Comparison of ENCODE assay signal across 8 cellular contexts in genomic region chr19:3034845-3035541, GRCh38. TPM values are rescaled to one million over a fixed set of nuclear protein-coding genes. Genes with fewer than 3 reads are reported as not detected.
DNase-seq lines count a peak whose midpoint lies in the region; ATAC-seq and TF ChIP-seq lines count a peak whose summit lies in the region.

No MANE protein-coding gene starts in this region.

- 8% methylated on average over 11 of the region's 23 CpGs for WGBS in mammary epithelial cell (ENCODE audit: low coverage, missing lambda C conversion rate)
- 0% methylated on average over 11 of the region's 23 CpGs for WGBS in right lobe of liver (ENCODE audit: insufficient coverage, low coverage, low lambda C conversion rate, missing lambda C conversion rate)

- no peak for DNase-seq in AG04449 (ENCODE audit: low read depth, low spot score)
- DNase-seq in RWPE1 (ENCODE audit: low spot score): no peak
- DNase-seq in mammary epithelial cell: peak; percentile 56
- DNase-seq in right lobe of liver: no peak
- peak in 1 of 2 donors; percentile 53 for DNase-seq in stimulated activated naive CD8-positive, alpha-beta T cell treated with anti-CD3 and anti-CD28 coated beads, Interleukin-15, amount 100 ng/mL, for 72 hours
- no peak for DNase-seq in NCI-H526 (lab: John Stamatoyannopoulos, UW)

- no peaks in the 10 kb centered on the region for H3K36me3 ChIP-seq in mammary epithelial cell (ENCODE audit: insufficient read depth, low read length)
- no peaks in the 10 kb centered on the region for H3K36me3 ChIP-seq in right lobe of liver

- H3K9me3 Mint-ChIP-seq in stimulated activated naive CD8-positive, alpha-beta T cell treated with anti-CD3 and anti-CD28 coated beads, Interleukin-15, amount 100 ng/mL, for 72 hours: no peaks in the 10 kb centered on the region

- intact Hi-C loops in mammary epithelial cell (cut with micrococcal nuclease): loop anchor here (1.0 kb wide), 1 partner anchor 20 kb away; no protein-coding TSS in a partner anchor
- intact Hi-C loops in right lobe of liver (cut with DNase I): loop anchor here in 1 of 2 donors (10.0 kb wide), 1 partner anchor 60 kb away; the partner anchor contains the start of gene TLE6

- H3K27ac ChIP-seq in RWPE1 (peak overlapping the region; percentile 94), mammary epithelial cell (ENCODE audit: insufficient read depth, low read depth, low read length) (peak overlapping the region; percentile 65), right lobe of liver (peak overlapping the region; percentile 66 to 89 (median 80))

- in situ Hi-C loops in mammary epithelial cell (cut with MboI; ENCODE audit: low sequenced_read_pairs in 2 of 2): no loop called here

- ATAC-seq in GM21381 (IDR thresholded peaks at IDR 0.05; ENCODE audit: unreplicated experiment) (peak; percentile 8), right lobe of liver (peak in 2 of 4 donors; percentile 0 to 1), GM19023 (IDR thresholded peaks at IDR 0.05; ENCODE audit: unreplicated experiment) (no peak)
- peak; percentile 34 for ATAC-seq in stimulated activated naive CD8-positive, alpha-beta T cell treated with anti-CD3 and anti-CD28 coated beads, Interleukin-15, amount 100 ng/mL, for 72 hours

- dilution Hi-C loops in mammary epithelial cell (cut with HindIII; ENCODE audit: low sequenced_read_pairs): no loop called here

- CTCF ChIA-PET in AG04449 (lab: Yijun Ruan, JAX) (interaction anchor here (0.7 to 2.6 kb wide), 7 partner anchors 17 to 216 kb away, joined by 3 to 13 read pairs (median 5); no protein-coding TSS in a partner anchor), RWPE1 (lab: Yijun Ruan, JAX) (interaction anchor here (0.7 to 1.5 kb wide), 3 partner anchors 18 to 268 kb away, joined by 3 to 9 read pairs (median 4); no protein-coding TSS in a partner anchor), mammary epithelial cell (lab: Charles Lee; ENCODE audit: low non-redundant PET) (no interaction called here)

- BruUV-seq in mammary epithelial cell (replicated peaks; lab: Mats Ljungman, UMichigan): TSS peak; percentile 85

- peak overlapping the region; percentile 60 for H3K9ac ChIP-seq in mammary epithelial cell (ENCODE audit: insufficient read depth, low read length)

- TF ChIP-seq CTCF in AG04449 (IDR thresholded peaks at IDR 0.05; ENCODE audit: insufficient read depth, low read length, missing control alignments) (no peak), RWPE1 (conservative IDR thresholded peaks at IDR 0.05; ENCODE audit: low read depth) (no peak), mammary epithelial cell (conservative IDR thresholded peaks at IDR 0.05 in 1 of 2, IDR thresholded peaks at IDR 0.05 in 1 of 2; ENCODE audit: extremely low read depth in 1 of 2, insufficient read depth in 1 of 2, low read depth in 1 of 2, low read length in 2 of 2) (no peak), right lobe of liver (IDR thresholded peaks at IDR 0.05) (no peak)

- peak overlapping the region; percentile 61 for H3K4me3 ChIP-seq in AG04449 (ENCODE audit: low read depth, low read length)
- peak overlapping the region; percentile 51 to 59 (median 57) for H3K4me3 ChIP-seq in mammary epithelial cell (replicated peaks in 1 of 3; ENCODE audit: insufficient read depth in 1 of 3, low read depth in 2 of 3, low read length in 3 of 3)
- peak overlapping the region; percentile 52 to 64 (median 56) for H3K4me3 ChIP-seq in right lobe of liver

- peaks cover 33% of the 10 kb centered on the region for H3K4me1 Mint-ChIP-seq in stimulated activated naive CD8-positive, alpha-beta T cell treated with anti-CD3 and anti-CD28 coated beads, Interleukin-15, amount 100 ng/mL, for 72 hours

- H4K20me1 ChIP-seq in mammary epithelial cell (ENCODE audit: insufficient read depth, low read length): no peaks in the 10 kb centered on the region

- peak overlapping the region; percentile 90 to 95 for H3K4me3 Mint-ChIP-seq in stimulated activated naive CD8-positive, alpha-beta T cell treated with anti-CD3 and anti-CD28 coated beads, Interleukin-15, amount 100 ng/mL, for 72 hours

- H3K9me3 ChIP-seq in mammary epithelial cell (replicated peaks; ENCODE audit: insufficient read depth, low read length) (no peaks in the 10 kb centered on the region), right lobe of liver (no peaks in the 10 kb centered on the region)

- peak overlapping the region; percentile 96 to 97 for H3K27ac Mint-ChIP-seq in stimulated activated naive CD8-positive, alpha-beta T cell treated with anti-CD3 and anti-CD28 coated beads, Interleukin-15, amount 100 ng/mL, for 72 hours

- H3K4me1 ChIP-seq in mammary epithelial cell (ENCODE audit: insufficient read depth, low read length) (peaks cover 18% of the 10 kb centered on the region), right lobe of liver (peaks cover 0 to 26% (median 11%) of the 10 kb centered on the region in 4 donors)

- POLR2A ChIA-PET in AG04449 (lab: Yijun Ruan, JAX) (interaction anchor here (1.1 to 2.2 kb wide), 3 partner anchors 17 to 28 kb away, joined by 3 to 11 read pairs (median 6); partner anchors contain the start of gene TLE5), RWPE1 (lab: Yijun Ruan, JAX; ENCODE audit: low non-redundant PET) (interaction anchor here (0.6 to 0.9 kb wide), 5 partner anchors 21 to 111 kb away, joined by 3 to 9 read pairs (median 3); partner anchors contain the start of gene TLE6)

- peaks cover 24% of the 10 kb centered on the region for H3K27me3 Mint-ChIP-seq in stimulated activated naive CD8-positive, alpha-beta T cell treated with anti-CD3 and anti-CD28 coated beads, Interleukin-15, amount 100 ng/mL, for 72 hours

- peak overlapping the region; percentile 90 for H2AFZ ChIP-seq in mammary epithelial cell (ENCODE audit: low read depth, low read length)

- H3K27me3 ChIP-seq in mammary epithelial cell (ENCODE audit: insufficient read depth, low read length) (no peaks in the 10 kb centered on the region), right lobe of liver (no peaks in the 10 kb centered on the region)

- H3K79me2 ChIP-seq in mammary epithelial cell (ENCODE audit: insufficient read depth, low read length): no peaks in the 10 kb centered on the region

- TF ChIP-seq POLR2A in right lobe of liver (IDR thresholded peaks at IDR 0.05): no peak

- peak overlapping the region; percentile 98 for H3K4me2 ChIP-seq in mammary epithelial cell (ENCODE audit: insufficient read depth, low read depth, low read length)

RNA-seq across cellular contexts. Expression of gene TLE2, which starts 5.9 kb away (rescaled TPM):
- 1 to 10 TPM; 4.8 to 7.2 TPM for total RNA-seq in mammary epithelial cell
- 0.87 TPM for polyA plus RNA-seq in mammary epithelial cell
- polyA minus RNA-seq in mammary epithelial cell: 0.78 TPM
- total RNA-seq in right lobe of liver: 10 to 100 TPM in 2 of 6 experiments, 1 to 10 TPM in 4; 6.1 to 20.6 (median 9.3) TPM

RNA-seq across cellular contexts. Expression of gene TLE5, which starts 27.3 kb away (rescaled TPM):
- total RNA-seq in mammary epithelial cell (100 to 1,000 TPM; 348 to 349 TPM), right lobe of liver (100 to 1,000 TPM; 119 to 198 (median 152) TPM)
- polyA plus RNA-seq in mammary epithelial cell: 370 TPM
- polyA minus RNA-seq in mammary epithelial cell: 319 TPM

RNA-seq across cellular contexts. Expression of gene TLE6, which starts 57.6 kb away (rescaled TPM):
- total RNA-seq in mammary epithelial cell: 1 to 10 TPM in 1 of 2 donors, under 1 TPM in 1; 0.33 to 1.6 TPM
- 0.91 TPM for polyA plus RNA-seq in mammary epithelial cell
- polyA minus RNA-seq in mammary epithelial cell: not detected
- 1 to 10 TPM; 2.3 to 8.9 (median 4.6) TPM for total RNA-seq in right lobe of liver

RNA-seq across cellular contexts. Expression of gene GNA11, which starts 59.2 kb away (rescaled TPM):
- 10 to 100 TPM; 68.1 to 91.4 TPM for total RNA-seq in mammary epithelial cell
- 67.4 TPM for polyA plus RNA-seq in mammary epithelial cell
- polyA minus RNA-seq in mammary epithelial cell: 86.9 TPM
- total RNA-seq in right lobe of liver: 10 to 100 TPM; 19.5 to 28.0 (median 22.4) TPM
